ENCODE assay signal across 1 cellular context in the genomic region with DNA sequence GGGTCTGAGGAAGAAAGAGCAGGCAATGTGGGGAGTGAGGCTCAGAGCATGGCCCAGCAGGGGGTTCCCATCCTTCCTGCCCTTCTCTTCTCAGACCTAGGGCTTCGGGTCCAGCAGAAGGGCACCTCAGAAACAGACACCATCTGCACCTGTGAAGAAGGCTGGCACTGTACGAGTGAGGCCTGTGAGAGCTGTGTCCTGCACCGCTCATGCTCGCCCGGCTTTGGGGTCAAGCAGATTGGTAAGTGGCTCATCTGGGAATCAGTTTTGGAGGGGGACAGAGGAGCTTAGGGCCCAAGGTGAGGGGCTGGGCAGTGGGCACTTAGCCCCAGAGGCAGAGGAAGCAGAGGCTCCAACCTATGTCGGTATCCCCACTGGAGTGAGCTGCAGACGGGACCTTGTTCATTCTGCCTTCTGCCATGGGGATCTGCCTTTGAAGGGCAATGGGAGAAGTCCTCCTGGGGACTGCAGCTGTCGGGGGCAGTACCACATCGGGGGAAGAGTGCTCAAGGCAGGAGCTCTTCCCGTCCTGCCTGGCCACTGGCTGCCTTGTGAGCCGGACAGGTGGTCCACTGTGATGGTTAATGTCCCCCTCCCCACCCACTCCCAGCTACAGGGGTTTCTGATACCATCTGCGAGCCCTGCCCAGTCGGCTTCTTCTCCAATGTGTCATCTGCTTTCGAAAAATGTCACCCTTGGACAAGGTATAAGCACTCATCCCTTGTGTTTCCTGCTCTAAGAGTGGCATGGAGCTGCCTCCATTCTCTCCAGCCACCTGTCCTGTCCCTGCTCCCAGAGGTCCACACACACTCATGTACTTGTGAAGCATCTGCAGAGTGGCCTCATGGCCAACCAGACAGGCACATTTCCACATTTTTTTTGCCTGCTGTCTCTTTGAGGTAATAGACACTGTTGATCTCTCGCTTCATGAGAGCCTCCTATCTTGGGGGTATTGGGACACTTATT.
TF ChIP-seq lines count a peak whose summit lies in the region.

No MANE protein-coding gene starts in this region.

TF ChIP-seq in endothelial cell of umbilical vein, 7 proteins besides CTCF, POLR2A, EP300 and RAD21:
- TF ChIP-seq FOS (IDR thresholded peaks at IDR 0.05; ENCODE audit: borderline replicate concordance, insufficient read depth, low read length) (no peak), JUN (IDR thresholded peaks at IDR 0.05; ENCODE audit: borderline replicate concordance, insufficient read depth, insufficient read length, low read depth) (no peak), EZH2 (IDR thresholded peaks at IDR 0.05; ENCODE audit: borderline replicate concordance, low read depth, low read length, severe bottlenecking) (no peak), POLR2AphosphoS5 (IDR thresholded peaks at IDR 0.05; ENCODE audit: insufficient read depth, low read depth, low read length) (no peak), GATA2 (IDR thresholded peaks at IDR 0.05; ENCODE audit: insufficient read depth, insufficient read length, low read depth, low read length) (no peak), MYC (IDR thresholded peaks at IDR 0.05; ENCODE audit: low read depth, low read length) (no peak)
- TF ChIP-seq, protein P1, sequence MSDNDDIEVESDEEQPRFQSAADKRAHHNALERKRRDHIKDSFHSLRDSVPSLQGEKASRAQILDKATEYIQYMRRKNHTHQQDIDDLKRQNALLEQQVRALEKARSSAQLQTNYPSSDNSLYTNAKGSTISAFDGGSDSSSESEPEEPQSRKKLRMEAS (IDR thresholded peaks at IDR 0.05; ENCODE audit: insufficient read depth, insufficient read length) = no peak
